Comparison of ENCODE assay signal across 12 cellular contexts in the genomic region with DNA sequence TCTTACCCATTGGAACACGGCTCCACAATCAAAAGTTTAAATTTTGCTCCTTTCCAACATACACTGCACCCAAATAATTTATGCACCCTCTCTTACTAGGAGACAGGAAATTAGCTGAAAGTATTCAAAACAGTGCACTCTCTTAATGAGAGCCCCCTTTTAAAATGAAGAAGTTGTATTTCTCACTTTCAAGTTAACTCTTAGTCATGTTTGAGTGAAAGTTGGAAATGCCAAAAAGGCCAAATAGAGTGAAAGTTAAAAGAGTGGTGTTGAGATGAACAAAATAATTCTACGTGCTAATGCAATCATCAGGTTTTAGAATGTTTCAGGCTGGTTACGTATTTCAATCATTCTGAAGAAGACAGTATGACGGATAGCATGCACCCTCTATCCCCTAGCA.
A peak's percentile ranks its signal among the peaks of the same experiment; 100 is the strongest.
DNase-seq lines count a peak whose midpoint lies in the region; ATAC-seq, FAIRE-seq and TF ChIP-seq lines count a peak whose summit lies in the region.
"Had no signal": no experiment of that assay in that cellular context is flagged by ENCODE, and none has a peak within 500 bp of the region (broad histone marks: within the 10 kb centered on the region; RNA-seq: fewer than 3 reads in every experiment).

No MANE protein-coding gene starts in this region.

- 81 to 89% methylated on average over 4 of the region's 4 CpGs for WGBS in pancreas, 2 donors

- TF ChIP-seq POLR2A in GM18505 (IDR thresholded peaks at IDR 0.05; ENCODE audit: borderline replicate concordance, extremely low read depth, insufficient read depth, insufficient read length) (no peak), uterus (IDR thresholded peaks at IDR 0.05) (no peak)

- H3K27ac Mint-ChIP-seq in brain = peak overlapping the region in 4 of 5 experiments; percentile 19 to 73 (median 44)
- no peak overlapping the region for H3K27ac Mint-ChIP-seq in activated CD4-positive, alpha-beta memory T cell treated with anti-CD3 and anti-CD28 coated beads for 36 hours

- no peaks in the 10 kb centered on the region for H3K4me1 ChIP-seq in pancreas
- no peaks in the 10 kb centered on the region for H3K4me1 ChIP-seq in uterus

- no peak overlapping the region for H3K4me3 ChIP-seq in pancreas
- no peak overlapping the region for H3K4me3 ChIP-seq in uterus

- H3K36me3 ChIP-seq in pancreas (no peaks in the 10 kb centered on the region), uterus (no peaks in the 10 kb centered on the region)

- no peaks in the 10 kb centered on the region for H3K27me3 Mint-ChIP-seq in brain
- no peaks in the 10 kb centered on the region for H3K27me3 Mint-ChIP-seq in activated CD4-positive, alpha-beta memory T cell treated with anti-CD3 and anti-CD28 coated beads for 36 hours

- no peak for FAIRE-seq in pancreas (lab: Jason Lieb, UNC)

- DNase-seq in pancreas (no peak), uterus (no peak), NCI-H2029 (lab: John Stamatoyannopoulos, UW) (no peak)
- no peak for DNase-seq in activated CD4-positive, alpha-beta memory T cell treated with anti-CD3 and anti-CD28 coated beads for 36 hours
- DNase-seq: activated CD8-positive, alpha-beta memory T cell treated with anti-CD3 and anti-CD28 coated beads, Interleukin-2, amount 50 U/mL, for 4 hours; left cardiac atrium; T-helper 2 cell had no signal

- POLR2A ChIA-PET in activated CD4-positive, alpha-beta memory T cell treated with anti-CD3 and anti-CD28 coated beads for 36 hours (lab: Charles Lee) = no interaction called here

- H3K36me3 Mint-ChIP-seq in brain = peaks cover 3% of the 10 kb centered on the region
- H3K36me3 Mint-ChIP-seq in activated CD4-positive, alpha-beta memory T cell treated with anti-CD3 and anti-CD28 coated beads for 36 hours = no peaks in the 10 kb centered on the region

- peak overlapping the region; percentile 15 to 70 (median 64) for H3K4me3 Mint-ChIP-seq in brain
- no peak overlapping the region for H3K4me3 Mint-ChIP-seq in activated CD4-positive, alpha-beta memory T cell treated with anti-CD3 and anti-CD28 coated beads for 36 hours

- peaks cover 40% of the 10 kb centered on the region for H3K4me1 Mint-ChIP-seq in brain
- no peaks in the 10 kb centered on the region for H3K4me1 Mint-ChIP-seq in activated CD4-positive, alpha-beta memory T cell treated with anti-CD3 and anti-CD28 coated beads for 36 hours (ENCODE audit: low read depth)

- CTCF ChIA-PET in activated CD4-positive, alpha-beta memory T cell treated with anti-CD3 and anti-CD28 coated beads for 36 hours (lab: Charles Lee) = no interaction called here

- ATAC-seq in GM18505 (IDR thresholded peaks at IDR 0.05; ENCODE audit: unreplicated experiment) = peak; percentile 85
- ATAC-seq in GM21526 (IDR thresholded peaks at IDR 0.05; ENCODE audit: low FRiP score, unreplicated experiment) = peak; percentile 85
- peak; percentile 70 for ATAC-seq in HG03103 (IDR thresholded peaks at IDR 0.05; ENCODE audit: low read depth, unreplicated experiment)
- ATAC-seq in pancreas = no peak
- ATAC-seq: HCT116 had no signal

- H3K9me3 ChIP-seq in pancreas (no peaks in the 10 kb centered on the region), uterus (no peaks in the 10 kb centered on the region)

- H3K9me3 Mint-ChIP-seq in brain = peaks cover 0 to 10% (median 3%) of the 10 kb centered on the region in 5 experiments
- no peaks in the 10 kb centered on the region for H3K9me3 Mint-ChIP-seq in activated CD4-positive, alpha-beta memory T cell treated with anti-CD3 and anti-CD28 coated beads for 36 hours

- no peaks in the 10 kb centered on the region for H3K27me3 ChIP-seq in pancreas
- no peaks in the 10 kb centered on the region for H3K27me3 ChIP-seq in uterus

- intact Hi-C loops in pancreas (cut with DNase I) (no loop called here), uterus (cut with DNase I; ENCODE audit: low total_unique reads) (no loop called here)
- intact Hi-C loops in activated CD4-positive, alpha-beta memory T cell treated with anti-CD3 and anti-CD28 coated beads for 36 hours (cut with micrococcal nuclease) = no loop called here

- H3K27ac ChIP-seq in pancreas (no peak overlapping the region), uterus (no peak overlapping the region)

- no peak for TF ChIP-seq CTCF in brain (conservative IDR thresholded peaks at IDR 0.05)
- TF ChIP-seq CTCF in pancreas (IDR thresholded peaks at IDR 0.05) = no peak
- TF ChIP-seq CTCF in uterus (IDR thresholded peaks at IDR 0.05) = no peak

Comparison
In these comparisons a context has a peak if more than half of its experiments do, and no peak if none do; other contexts are left out.
1. ATAC-seq: peak in GM18505 (single experiment), GM21526 (single experiment) and HG03103 (single experiment); none in pancreas (0 of 4).